In genomic region chr18:23237524-23238151, GRCh38 we compare ENCODE assay signal across 8 cellular contexts.
DNase-seq lines count a peak whose midpoint lies in the region; ATAC-seq and TF ChIP-seq lines count a peak whose summit lies in the region.

No MANE protein-coding gene starts in this region.

- peaks cover 18% of the 10 kb centered on the region for H3K4me1 Mint-ChIP-seq in activated naive CD4-positive, alpha-beta T cell treated with anti-CD3 and anti-CD28 coated beads, Interleukin-2, amount 50 U/mL, for 24 hours

- H3K9me2 ChIP-seq in DOHH2 (replicated peaks; ENCODE audit: control insufficient read depth, low read length) = no peaks in the 10 kb centered on the region

- no peaks in the 10 kb centered on the region for H3K36me3 Mint-ChIP-seq in activated naive CD4-positive, alpha-beta T cell treated with anti-CD3 and anti-CD28 coated beads, Interleukin-2, amount 50 U/mL, for 24 hours

- H3K27me3 Mint-ChIP-seq in activated naive CD4-positive, alpha-beta T cell treated with anti-CD3 and anti-CD28 coated beads, Interleukin-2, amount 50 U/mL, for 24 hours = no peaks in the 10 kb centered on the region

- H2AFZ ChIP-seq in KMS-11 (ENCODE audit: low read depth) = no peak overlapping the region

- H3K9me3 ChIP-seq in DOHH2 (ENCODE audit: control insufficient read depth, insufficient read depth, low read length) = no peaks in the 10 kb centered on the region
- H3K9me3 ChIP-seq in sigmoid colon = no peaks in the 10 kb centered on the region

- H3K79me2 ChIP-seq in DOHH2 (ENCODE audit: control insufficient read depth, low read length) (no peaks in the 10 kb centered on the region), KMS-11 (ENCODE audit: insufficient read depth, low read depth) (peaks cover 38% of the 10 kb centered on the region)

- peak overlapping the region; percentile 77 for H3K4me3 Mint-ChIP-seq in activated naive CD4-positive, alpha-beta T cell treated with anti-CD3 and anti-CD28 coated beads, Interleukin-2, amount 50 U/mL, for 24 hours

- H4K20me1 ChIP-seq in DOHH2 (ENCODE audit: control insufficient read depth, insufficient read depth, low read depth, low read length) = no peaks in the 10 kb centered on the region
- H4K20me1 ChIP-seq in KMS-11 (ENCODE audit: insufficient read depth) = no peaks in the 10 kb centered on the region

- H3K27me3 ChIP-seq in DOHH2 (ENCODE audit: control insufficient read depth, low read length) (no peaks in the 10 kb centered on the region), KMS-11 (ENCODE audit: insufficient read depth, low read depth) (no peaks in the 10 kb centered on the region), sigmoid colon (no peaks in the 10 kb centered on the region)

- H3K4me3 ChIP-seq in DOHH2 (ENCODE audit: low read length) = peak overlapping the region; percentile 19
- no peak overlapping the region for H3K4me3 ChIP-seq in KMS-11 (IDR thresholded peaks at IDR 0.05; ENCODE audit: insufficient read depth, low read depth, low read length)
- H3K4me3 ChIP-seq in sigmoid colon = peak overlapping the region; percentile 17 to 42 (median 38)

- no peak for TF ChIP-seq CTCF in DOHH2 (IDR thresholded peaks at IDR 0.05; ENCODE audit: low read depth, low read length, poor library complexity, severe bottlenecking)
- TF ChIP-seq CTCF in KMS-11 (conservative IDR thresholded peaks at IDR 0.05; ENCODE audit: low read depth, low read length) = no peak
- peak in 2 of 4 experiments; percentile 12 to 31 for TF ChIP-seq CTCF in sigmoid colon (IDR thresholded peaks at IDR 0.05)

- no peak for TF ChIP-seq EP300 in sigmoid colon (IDR thresholded peaks at IDR 0.05)

- 17 to 28% methylated on average over 17 of the region's 17 CpGs for WGBS in sigmoid colon, 2 donors

- H3K36me3 ChIP-seq in DOHH2 (ENCODE audit: control insufficient read depth, low read length) (no peaks in the 10 kb centered on the region), KMS-11 (ENCODE audit: insufficient read depth) (peaks cover 31% of the 10 kb centered on the region; the same call in 1 of the 2 replicates), sigmoid colon (no peaks in the 10 kb centered on the region)

- H3K27ac Mint-ChIP-seq in activated naive CD4-positive, alpha-beta T cell treated with anti-CD3 and anti-CD28 coated beads, Interleukin-2, amount 50 U/mL, for 24 hours = no peak overlapping the region

- in situ Hi-C loops in G401 (cut with HindIII; ENCODE audit: low sequenced_read_pairs) = no loop called here

- peak; percentile 69 for DNase-seq in left ventricle myocardium superior
- peak; percentile 85 for DNase-seq in sigmoid colon
- DNase-seq in G401 (ENCODE audit: low spot score) = no peak
- DNase-seq in COLO668 (lab: John Stamatoyannopoulos, UW; ENCODE audit: unreplicated experiment) = no peak

- no peaks in the 10 kb centered on the region for H3K9me3 Mint-ChIP-seq in activated naive CD4-positive, alpha-beta T cell treated with anti-CD3 and anti-CD28 coated beads, Interleukin-2, amount 50 U/mL, for 24 hours

- intact Hi-C loops in left ventricle myocardium superior (cut with micrococcal nuclease) (no loop called here), sigmoid colon (cut with DNase I) (no loop called here)

- no peak overlapping the region for H3K9ac ChIP-seq in KMS-11

- H3F3A ChIP-seq in DOHH2 (ENCODE audit: control insufficient read depth, insufficient read depth) = peaks cover 4% of the 10 kb centered on the region; the same call in 1 of the 2 replicates

- H3K4me1 ChIP-seq in DOHH2 (ENCODE audit: control insufficient read depth, low read length) (peaks cover 66% of the 10 kb centered on the region), KMS-11 (ENCODE audit: low read depth, poor library complexity, severe bottlenecking) (peaks cover 97% of the 10 kb centered on the region), sigmoid colon (peaks cover 0 to 21% (median 20%) of the 10 kb centered on the region in 4 donors)

- ATAC-seq in GM21390 (IDR thresholded peaks at IDR 0.05; ENCODE audit: unreplicated experiment) = peak; percentile 56
- peak; percentile 82 for ATAC-seq in left ventricle myocardium superior

- TF ChIP-seq POLR2A in sigmoid colon (IDR thresholded peaks at IDR 0.05) = no peak

- H3K27ac ChIP-seq in DOHH2 (ENCODE audit: low read depth, low read length) = no peak overlapping the region
- peak overlapping the region; percentile 89; the same call in 1 of the 2 replicates for H3K27ac ChIP-seq in KMS-11
- peak overlapping the region; percentile 79 to 83 (median 81) for H3K27ac ChIP-seq in sigmoid colon

- H3K4me2 ChIP-seq in DOHH2 (ENCODE audit: low read length) (peak overlapping the region; percentile 43), KMS-11 (peak overlapping the region; percentile 75; the same call in 1 of the 2 replicates)

Comparison
In these comparisons a context has a peak if more than half of its experiments do, and no peak if none do; other contexts are left out.
1. DNase-seq: peak in left ventricle myocardium superior (single experiment) and sigmoid colon (single experiment); none in G401 (single experiment) and COLO668 (single experiment).